In genomic region chr13:91346848-91347211, GRCh38 we compare ENCODE assay signal across 8 cellular contexts. TPM values are rescaled to one million over a fixed set of nuclear protein-coding genes. Genes with fewer than 3 reads are reported as not detected.
DNase-seq lines count a peak whose midpoint lies in the region; ATAC-seq and TF ChIP-seq lines count a peak whose summit lies in the region.

No MANE protein-coding gene starts in this region.

- peak overlapping the region; percentile 98 for H3K27ac Mint-ChIP-seq in activated naive CD8-positive, alpha-beta T cell treated with anti-CD3 and anti-CD28 coated beads, Interleukin-2, amount 50 U/mL, for 24 hours

- H2AFZ ChIP-seq in PC-3 (ENCODE audit: low read length) = peak overlapping the region; percentile 87

- TF ChIP-seq CTCF in AG04450 (IDR thresholded peaks at IDR 0.05; ENCODE audit: low read depth, low read length) = no peak
- TF ChIP-seq CTCF in PC-3 (conservative IDR thresholded peaks at IDR 0.05; ENCODE audit: low read depth, low read length) = no peak

- no TSS peak for BruUV-seq in PC-3 (replicated peaks; lab: Mats Ljungman, UMichigan)

- H3K9ac ChIP-seq in PC-3 (ENCODE audit: low read length) (no peak overlapping the region; the same call in 1 of the 2 replicates), iPS-20b (ENCODE audit: low read depth, low read length) (peak overlapping the region; percentile 93)

- peaks cover 34% of the 10 kb centered on the region for H3K79me2 ChIP-seq in PC-3 (ENCODE audit: low read length)

- DNase-seq in AG04450 (ENCODE audit: low read depth, low spot score) (no peak), PC-3 (peak; percentile 13), hepatic stellate cell (ENCODE audit: low spot score) (no peak)
- peak; percentile 55 for DNase-seq in activated naive CD8-positive, alpha-beta T cell treated with anti-CD3 and anti-CD28 coated beads, Interleukin-2, amount 50 U/mL, for 24 hours
- peak; percentile 43 to 54 for DNase-seq in stimulated activated CD4-positive, alpha-beta T cell treated with anti-CD3 and anti-CD28 coated beads, Interleukin-15, amount 100 ng/mL, for 48 hours (ENCODE audit: low read depth in 2 of 2)

- H3K4me1 Mint-ChIP-seq in activated naive CD8-positive, alpha-beta T cell treated with anti-CD3 and anti-CD28 coated beads, Interleukin-2, amount 50 U/mL, for 24 hours = peaks cover 64% of the 10 kb centered on the region

- H3K9me3 ChIP-seq in AG04450 (ENCODE audit: control insufficient read depth, insufficient read depth, low read length) (no peaks in the 10 kb centered on the region; the same call in 1 of the 2 replicates), PC-3 (ENCODE audit: low read length) (no peaks in the 10 kb centered on the region), iPS-20b (ENCODE audit: insufficient read depth, low read depth, low read length) (no peaks in the 10 kb centered on the region)

- H3K36me3 ChIP-seq in PC-3 (ENCODE audit: low read depth, low read length) = peaks cover 29% of the 10 kb centered on the region
- H3K36me3 ChIP-seq in iPS-20b (ENCODE audit: insufficient read depth, low read depth, low read length) = peaks cover 29% of the 10 kb centered on the region

- H3K9me3 Mint-ChIP-seq in activated naive CD8-positive, alpha-beta T cell treated with anti-CD3 and anti-CD28 coated beads, Interleukin-2, amount 50 U/mL, for 24 hours = no peaks in the 10 kb centered on the region

- H3F3A ChIP-seq in PC-3 (ENCODE audit: low read length, unreplicated experiment) = no peaks in the 10 kb centered on the region

- H3K4me3 ChIP-seq in AG04450 (ENCODE audit: low read depth, low read length) (peak overlapping the region; percentile 76), PC-3 (ENCODE audit: low read length) (peak overlapping the region; percentile 69), iPS-20b (ENCODE audit: low read length) (peak overlapping the region; percentile 89)

- no peak overlapping the region for H3K27ac ChIP-seq in AG04450 (ENCODE audit: low read depth, low read length)
- H3K27ac ChIP-seq in PC-3 (ENCODE audit: low read length) = no peak overlapping the region
- no peak overlapping the region for H3K27ac ChIP-seq in iPS-20b (ENCODE audit: low read length)

- no peaks in the 10 kb centered on the region for H3K9me2 ChIP-seq in PC-3 (replicated peaks; ENCODE audit: low read length)

- ATAC-seq in GM18861 (IDR thresholded peaks at IDR 0.05; ENCODE audit: unreplicated experiment) = peak; percentile 15
- peak; percentile 12 for ATAC-seq in HG03045 (IDR thresholded peaks at IDR 0.05; ENCODE audit: unreplicated experiment)
- no peak for ATAC-seq in PC-3
- peak; percentile 22 for ATAC-seq in activated naive CD8-positive, alpha-beta T cell treated with anti-CD3 and anti-CD28 coated beads, Interleukin-2, amount 50 U/mL, for 24 hours

- H3K27me3 ChIP-seq in AG04450 (ENCODE audit: control insufficient read depth, insufficient read depth, low read length) (peaks cover 10% of the 10 kb centered on the region), PC-3 (ENCODE audit: low read length) (peaks cover 48% of the 10 kb centered on the region), iPS-20b (ENCODE audit: insufficient read depth, low read length) (peaks cover 15% of the 10 kb centered on the region)

- CTCF ChIA-PET in AG04450 (lab: Charles Lee) (no interaction called here), PC-3 (lab: Charles Lee) (interaction anchor here (0.5 kb wide), 1 partner anchor 92 kb away, joined by 3 read pairs; no protein-coding TSS in a partner anchor)

- H3K36me3 Mint-ChIP-seq in activated naive CD8-positive, alpha-beta T cell treated with anti-CD3 and anti-CD28 coated beads, Interleukin-2, amount 50 U/mL, for 24 hours (ENCODE audit: low read depth) = peaks cover 29% of the 10 kb centered on the region

- POLR2A ChIA-PET in AG04450 (lab: Yijun Ruan, JAX) (no interaction called here), PC-3 (lab: Charles Lee; ENCODE audit: unreplicated experiment) (interaction anchor here (0.6 kb wide), 1 partner anchor 15 kb away, joined by 3 read pairs; no protein-coding TSS in a partner anchor)

- intact Hi-C loops in PC-3 (cut with micrococcal nuclease) = loop anchor here (5.0 kb wide), 1 partner anchor 35 kb away; no protein-coding TSS in a partner anchor

- peak overlapping the region; percentile 93 for H3K4me2 ChIP-seq in PC-3 (ENCODE audit: low read length)

- no peaks in the 10 kb centered on the region for H3K27me3 Mint-ChIP-seq in activated naive CD8-positive, alpha-beta T cell treated with anti-CD3 and anti-CD28 coated beads, Interleukin-2, amount 50 U/mL, for 24 hours

- peak overlapping the region; percentile 90 for H3K4me3 Mint-ChIP-seq in activated naive CD8-positive, alpha-beta T cell treated with anti-CD3 and anti-CD28 coated beads, Interleukin-2, amount 50 U/mL, for 24 hours

- peaks cover 26% of the 10 kb centered on the region for H4K20me1 ChIP-seq in PC-3 (ENCODE audit: low read length)

- H3K4me1 ChIP-seq in PC-3 (ENCODE audit: insufficient read depth, low read length) (peaks cover 20% of the 10 kb centered on the region), iPS-20b (ENCODE audit: insufficient read depth, low read length) (peaks cover 15% of the 10 kb centered on the region)

RNA-seq across cellular contexts. Expression of gene MIR17HG, which starts 0.7 kb away (rescaled TPM):
- polyA plus RNA-seq in AG04450 (2011; rRNA removed) = 1.0 and 1.3 TPM in 2 replicates
- polyA minus RNA-seq in AG04450 (2011; rRNA and poly(A)+ RNA removed) = 5.1 and 6.6 TPM in 2 replicates
- 5.5 and 5.6 TPM in 2 replicates for total RNA-seq in PC-3 (2014; rRNA removed)

RNA-seq across cellular contexts. Expression of gene GPC5, which starts 51.6 kb away (rescaled TPM):
- polyA plus RNA-seq in AG04450 (2011; rRNA removed) = 2.9 and 3.6 TPM in 2 replicates
- polyA minus RNA-seq in AG04450 (2011; rRNA and poly(A)+ RNA removed) = 8.2 and 13.7 TPM in 2 replicates
- total RNA-seq in PC-3 (2014; rRNA removed) = not detected in 2 replicates

Comparison
In these comparisons a context has a peak if more than half of its experiments do, and no peak if none do; other contexts are left out.
1. DNase-seq: peak in PC-3 (single experiment), activated naive CD8-positive, alpha-beta T cell treated with anti-CD3 and anti-CD28 coated beads, Interleukin-2, amount 50 U/mL, for 24 hours (single experiment) and stimulated activated CD4-positive, alpha-beta T cell treated with anti-CD3 and anti-CD28 coated beads, Interleukin-15, amount 100 ng/mL, for 48 hours (2 of 2); none in AG04450 (single experiment) and hepatic stellate cell (single experiment).
2. Peak in every context shown above with its lines, with median percentiles within 50 percentile points of each other: H3K4me3 ChIP-seq.